ENCODE assay signal across 8 cellular contexts in the genomic region with DNA sequence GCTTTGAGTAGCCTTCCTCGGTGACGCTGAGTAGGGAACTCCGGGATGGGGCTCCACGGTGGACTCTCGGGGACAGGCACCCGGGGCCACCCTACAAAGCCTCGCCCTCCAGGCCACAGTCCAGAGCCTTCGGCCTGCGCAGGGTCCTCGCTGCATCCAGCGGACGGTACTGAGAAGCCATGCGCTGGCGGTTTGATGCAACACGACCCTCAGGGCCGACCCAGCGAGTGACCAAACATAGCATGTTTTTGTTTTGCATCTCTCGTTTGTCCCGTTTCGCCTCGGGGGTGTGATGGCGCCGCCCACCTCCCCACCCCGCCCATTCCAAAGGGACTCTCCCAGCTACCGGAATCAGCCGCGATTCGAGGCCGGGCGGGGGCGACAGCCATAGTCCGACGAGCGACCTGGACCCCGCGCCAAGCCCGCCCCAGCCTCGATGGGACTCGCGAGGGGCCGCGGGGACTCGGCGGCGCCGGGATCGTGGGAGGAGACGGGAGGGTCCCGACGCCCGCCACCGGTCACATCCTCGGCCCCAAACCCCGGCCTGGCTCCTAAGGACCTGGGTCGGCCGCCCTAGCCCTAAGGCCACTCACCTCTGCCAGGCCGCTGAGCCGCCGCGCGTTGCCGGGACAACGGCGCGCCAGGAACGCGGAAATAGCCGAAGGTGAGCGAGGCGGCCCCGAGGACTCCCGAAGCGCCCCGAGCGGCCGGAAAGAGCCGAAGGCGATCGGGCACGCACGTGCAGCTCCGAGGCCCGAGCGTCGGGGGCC. TPM values are rescaled to one million over a fixed set of nuclear protein-coding genes. Genes with fewer than 3 reads are reported as not detected.
DNase-seq lines count a peak whose midpoint lies in the region; ATAC-seq, FAIRE-seq and TF ChIP-seq lines count a peak whose summit lies in the region.

No MANE protein-coding gene starts in this region.

- FAIRE-seq in RCC 7860 (lab: Jason Lieb, UNC), result no peak

- peaks cover 7% of the 10 kb centered on the region for H3K36me3 Mint-ChIP-seq in IgD-negative memory B cell
- H3K36me3 Mint-ChIP-seq in activated T-cell treated with anti-CD3 and anti-CD28 coated beads, Interleukin-2, amount 50 U/mL, for 72 hours (ENCODE audit: insufficient read depth in 2 of 2), result peaks cover 0 to 3% of the 10 kb centered on the region in 2 donors

- DNase-seq in BJ (ENCODE audit: low read depth), result peak; percentile 22
- DNase-seq in RCC 7860 (ENCODE audit: low spot score), result peak; percentile 75
- peak; percentile 93 for DNase-seq in activated T-cell treated with anti-CD3 and anti-CD28 coated beads, Interleukin-2, amount 50 U/mL, for 72 hours
- peak; percentile 96 for DNase-seq in esophagus muscularis mucosa (ENCODE audit: extremely low spot score)
- peak; percentile 72 to 75 for DNase-seq in stimulated activated CD8-positive, alpha-beta memory T cell treated with anti-CD3 and anti-CD28 coated beads, Interleukin-4, amount 100 ng/mL, for 4 hours (ENCODE audit: low read depth in 2 of 2, low spot score in 1 of 2)

- H3K36me3 ChIP-seq in BJ (ENCODE audit: control insufficient read depth, insufficient read depth, low read length) (peaks cover 3% of the 10 kb centered on the region; the same call in 1 of the 2 replicates), esophagus muscularis mucosa (peaks cover 4 to 32% (median 19%) of the 10 kb centered on the region in 4 donors), muscle layer of colon (ENCODE audit: insufficient read depth, low read length) (peaks cover 13% of the 10 kb centered on the region)

- POLR2A ChIA-PET in BJ (lab: Charles Lee), result no interaction called here

- H3K27ac ChIP-seq in esophagus muscularis mucosa (replicated peaks in 1 of 4) (peak overlapping the region; percentile 79 to 94 (median 86)), muscle layer of colon (ENCODE audit: low read depth, low read length) (peak overlapping the region; percentile 88)

- H3K27me3 ChIP-seq in BJ (ENCODE audit: control insufficient read depth, insufficient read depth, low read length) (no peaks in the 10 kb centered on the region), esophagus muscularis mucosa (no peaks in the 10 kb centered on the region), muscle layer of colon (ENCODE audit: control insufficient read depth in 1 of 2, insufficient read depth in 2 of 2, low read length in 2 of 2) (no peaks in the 10 kb centered on the region)

- peaks cover 0 to 3% (median 0%) of the 10 kb centered on the region in 3 donors for H3K9me3 Mint-ChIP-seq in IgD-negative memory B cell
- H3K9me3 Mint-ChIP-seq in activated T-cell treated with anti-CD3 and anti-CD28 coated beads, Interleukin-2, amount 50 U/mL, for 72 hours, result peaks cover 0 to 3% of the 10 kb centered on the region in 2 donors

- peaks cover 35 to 51% (median 44%) of the 10 kb centered on the region in 4 donors for H3K4me1 ChIP-seq in esophagus muscularis mucosa
- peaks cover 34% of the 10 kb centered on the region for H3K4me1 ChIP-seq in muscle layer of colon (ENCODE audit: insufficient read depth, low read length)

- H3K9ac ChIP-seq in muscle layer of colon (ENCODE audit: low read length), result peak overlapping the region; percentile 28

- intact Hi-C loops in esophagus muscularis mucosa (cut with DNase I), result loop anchor here (5.0 to 10.0 kb wide), 3 partner anchors 95 to 162 kb away; partner anchors contain the start of genes EME2, MAPK8IP3, MRPS34 and NME3

- no peak for TF ChIP-seq EP300 in esophagus muscularis mucosa (IDR thresholded peaks at IDR 0.05)

- ATAC-seq in GM19463 (IDR thresholded peaks at IDR 0.05; ENCODE audit: unreplicated experiment), result peak; percentile 42
- ATAC-seq in activated T-cell treated with anti-CD3 and anti-CD28 coated beads, Interleukin-2, amount 50 U/mL, for 72 hours (replicated peaks in 1 of 2), result peak; percentile 47

- peak overlapping the region; percentile 73 to 92 (median 78) for H3K4me3 Mint-ChIP-seq in IgD-negative memory B cell
- peak overlapping the region; percentile 70 to 95 for H3K4me3 Mint-ChIP-seq in activated T-cell treated with anti-CD3 and anti-CD28 coated beads, Interleukin-2, amount 50 U/mL, for 72 hours

- TF ChIP-seq CTCF in BJ (IDR thresholded peaks at IDR 0.05; ENCODE audit: insufficient read depth, low read depth, low read length) (no peak), esophagus muscularis mucosa (IDR thresholded peaks at IDR 0.05) (no peak)

- TF ChIP-seq POLR2A in esophagus muscularis mucosa (IDR thresholded peaks at IDR 0.05; ENCODE audit: low read depth), result no peak

- H3K9me3 ChIP-seq in esophagus muscularis mucosa, result no peaks in the 10 kb centered on the region
- no peaks in the 10 kb centered on the region for H3K9me3 ChIP-seq in muscle layer of colon (ENCODE audit: low read length)

- peak overlapping the region; percentile 74 to 90 (median 83) for H3K27ac Mint-ChIP-seq in IgD-negative memory B cell
- no peak overlapping the region for H3K27ac Mint-ChIP-seq in activated T-cell treated with anti-CD3 and anti-CD28 coated beads, Interleukin-2, amount 50 U/mL, for 72 hours

- H3K4me3 ChIP-seq in BJ (ENCODE audit: low read depth, low read length) (peak overlapping the region; percentile 87), esophagus muscularis mucosa (peak overlapping the region; percentile 88 to 98 (median 94)), muscle layer of colon (ENCODE audit: low read depth in 1 of 2, low read length in 2 of 2) (peak overlapping the region; percentile 64 to 81)

- 0% methylated on average over 13 of the region's 85 CpGs for WGBS in esophagus muscularis mucosa

- H3K27me3 Mint-ChIP-seq in IgD-negative memory B cell, result peaks cover 13% of the 10 kb centered on the region
- no peaks in the 10 kb centered on the region for H3K27me3 Mint-ChIP-seq in activated T-cell treated with anti-CD3 and anti-CD28 coated beads, Interleukin-2, amount 50 U/mL, for 72 hours (ENCODE audit: low read depth)

- CTCF ChIA-PET in BJ (lab: Yijun Ruan, JAX), result interaction anchor here (1.9 to 2.2 kb wide), 2 partner anchors 96 to 116 kb away, joined by 5 to 6 read pairs; partner anchors contain the start of gene MAPK8IP3

- H3K4me1 Mint-ChIP-seq in IgD-negative memory B cell, result peaks cover 13 to 21% (median 17%) of the 10 kb centered on the region in 3 donors
- H3K4me1 Mint-ChIP-seq in activated T-cell treated with anti-CD3 and anti-CD28 coated beads, Interleukin-2, amount 50 U/mL, for 72 hours (ENCODE audit: low read depth), result peaks cover 28% of the 10 kb centered on the region

RNA-seq across cellular contexts. Expression of gene IFT140, which starts 1.6 kb away (rescaled TPM):
- 5.3 and 10.4 TPM in 2 replicates for polyA plus RNA-seq in BJ (2011; rRNA removed)
- polyA minus RNA-seq in BJ (2011; rRNA and poly(A)+ RNA removed), result 15.0 and 25.1 TPM in 2 replicates
- polyA plus RNA-seq in IgD-negative memory B cell, result 3.1 TPM
- 10 to 100 TPM; 13.7 to 16.1 TPM for total RNA-seq in activated T-cell treated with anti-CD3 and anti-CD28 coated beads, Interleukin-2, amount 50 U/mL, for 72 hours
- total RNA-seq in esophagus muscularis mucosa, result 10 to 100 TPM; 16.6 to 27.3 (median 20.1) TPM

RNA-seq across cellular contexts. Expression of gene CRAMP1, which starts 1.9 kb away (rescaled TPM):
- polyA plus RNA-seq in BJ (2011; rRNA removed) (5.2 and 8.0 TPM in 2 replicates), IgD-negative memory B cell (4.2 TPM)
- polyA minus RNA-seq in BJ (2011; rRNA and poly(A)+ RNA removed), result 9.2 and 9.4 TPM in 2 replicates
- 10 to 100 TPM; 28.3 to 30.1 TPM for total RNA-seq in activated T-cell treated with anti-CD3 and anti-CD28 coated beads, Interleukin-2, amount 50 U/mL, for 72 hours
- total RNA-seq in esophagus muscularis mucosa, result 10 to 100 TPM in 3 of 4 donors, 1 to 10 TPM in 1; 9.1 to 15.5 (median 12.5) TPM

Comparison
In these comparisons a context has a peak if more than half of its experiments do, and no peak if none do; other contexts are left out.
1. Peak in every context shown above with its lines: DNase-seq, ATAC-seq, H3K4me3 ChIP-seq and H3K27ac ChIP-seq.
2. DNase-seq: peak in every context shown above with its lines; median percentile 96 in esophagus muscularis mucosa; 93 in activated T-cell treated with anti-CD3 and anti-CD28 coated beads, Interleukin-2, amount 50 U/mL, for 72 hours; 75 in RCC 7860; 74 in stimulated activated CD8-positive, alpha-beta memory T cell treated with anti-CD3 and anti-CD28 coated beads, Interleukin-4, amount 100 ng/mL, for 4 hours; 22 in BJ.